Comparison of ENCODE assay signal across 1 cellular context in the genomic region with DNA sequence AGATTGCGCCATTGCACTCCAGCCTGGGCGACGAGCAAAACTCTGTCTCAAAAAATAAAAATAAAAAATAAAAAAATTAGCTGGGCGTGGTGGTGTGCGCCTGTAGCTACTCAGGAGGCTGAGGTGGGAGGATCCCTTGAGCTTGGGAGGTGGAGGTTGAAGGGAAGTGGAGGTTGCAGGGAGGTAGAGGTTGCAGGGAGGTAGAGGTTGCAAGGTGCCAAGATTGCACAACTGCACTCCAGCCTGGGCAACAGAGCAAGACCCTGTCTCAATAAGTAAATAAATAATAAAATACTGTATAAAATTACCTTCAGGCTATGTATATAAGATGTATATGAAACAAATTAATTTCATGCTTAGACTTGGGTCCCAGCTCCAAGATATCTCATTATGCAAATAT.
TF ChIP-seq lines count a peak whose summit lies in the region.
"Not testable (repeated sequence)": the region's sequence is repeated elsewhere in the genome, so short reads cannot be mapped to it uniquely, and the experiment has no call there.

No MANE protein-coding gene starts in this region.

TF ChIP-seq in K562, 482 proteins besides CTCF, POLR2A, EP300 and RAD21:
- not testable (repeated sequence) for TF ChIP-seq CEBPG (CRISPR knock-in tag; IDR thresholded peaks at IDR 0.05)
- 0 out of 4 replicates have a peak, but pooled peaks of 1 of the 2 experiments have one; percentile 19 for TF ChIP-seq CEBPG (tag; conservative IDR thresholded peaks at IDR 0.05 in 1 of 2, IDR thresholded peaks at IDR 0.05 in 1 of 2)
- TF ChIP-seq CEBPB (tag; IDR thresholded peaks at IDR 0.05) = peak; percentile 59
TF ChIP-seq in K562: peak in this region for 2; not testable (repeated sequence) for 480.
